In the genomic region with DNA sequence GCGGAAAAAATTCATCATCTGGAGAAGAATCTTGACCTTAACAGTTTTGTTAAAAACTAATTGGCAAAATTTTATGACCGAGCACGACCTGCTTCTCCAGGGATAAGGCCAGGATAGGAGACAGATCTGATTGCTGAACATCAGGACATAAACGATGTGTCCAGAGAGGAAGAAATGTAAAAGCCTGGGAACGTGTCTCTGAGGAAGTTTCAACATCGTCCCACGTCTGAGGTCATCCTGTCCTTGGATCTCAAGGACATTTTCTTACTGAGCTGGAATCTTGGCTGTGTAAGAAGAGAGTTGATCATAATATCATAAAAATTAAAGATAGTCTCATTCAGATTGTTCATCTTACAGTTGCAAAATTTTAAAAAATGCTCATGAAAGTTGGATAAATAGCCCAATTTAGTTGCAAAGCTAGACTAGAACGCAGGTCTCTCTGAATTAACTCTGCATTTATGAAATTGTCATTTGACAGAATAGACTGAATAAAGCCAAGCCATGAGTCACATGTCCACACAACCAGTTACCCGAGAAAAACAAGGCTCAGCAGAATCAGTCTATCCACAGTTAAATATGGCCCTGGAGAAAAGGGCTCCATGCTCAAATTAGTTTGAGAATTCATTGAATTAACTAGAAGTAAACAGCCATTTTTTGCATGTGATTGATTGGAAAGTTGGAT, we compare ENCODE assay signal across 14 cellular contexts.
"Had no signal": no experiment of that assay in that cellular context is flagged by ENCODE, and none has a peak within 500 bp of the region (broad histone marks: within the 10 kb centered on the region; RNA-seq: fewer than 3 reads in every experiment).

No MANE protein-coding gene starts in this region.

- H2AFZ ChIP-seq: hepatocyte had no signal

- H3K9me3 Mint-ChIP-seq: activated naive CD4-positive, alpha-beta T cell treated with anti-CD3 and anti-CD28 coated beads for 36 hours; central memory CD8-positive, alpha-beta T cell; effector memory CD8-positive, alpha-beta T cell; neural crest cell; T-helper 1 cell treated with Interleukin-12 subunit alpha and Interleukin-12 subunit beta and Interleukin-4 antibody, amounts not matched to agents 30 μg/mL and 1 μg/mL, for 36 hours had no signal

- H3K36me3 Mint-ChIP-seq: stimulated activated memory B cell treated with anti-CD40 and anti-IgM and Interleukin-4, amounts not matched to agents 10 μg/mL and 1 μg/mL and 100 μg/mL, for 72 hours; WTC11 had no signal

- H3K36me3 ChIP-seq: spleen had no signal

- ATAC-seq: effector memory CD8-positive, alpha-beta T cell; SK-N-SH treated with all-trans-retinoic acid at 6 μM for 48 hours; stimulated activated memory B cell treated with anti-CD40 and anti-IgM and Interleukin-4, amounts not matched to agents 10 μg/mL and 1 μg/mL and 100 μg/mL, for 72 hours; WTC11 had no signal

- H3K9me3 ChIP-seq: spleen had no signal

- H3K4me3 Mint-ChIP-seq: activated naive CD4-positive, alpha-beta T cell treated with anti-CD3 and anti-CD28 coated beads for 36 hours; central memory CD8-positive, alpha-beta T cell; effector memory CD8-positive, alpha-beta T cell; neural crest cell; stimulated activated memory B cell treated with anti-CD40 and anti-IgM and Interleukin-4, amounts not matched to agents 10 μg/mL and 1 μg/mL and 100 μg/mL, for 72 hours; T-helper 1 cell treated with Interleukin-12 subunit alpha and Interleukin-12 subunit beta and Interleukin-4 antibody, amounts not matched to agents 30 μg/mL and 1 μg/mL, for 36 hours; WTC11 had no signal

- H3K4me2 ChIP-seq: hepatocyte had no signal

- H3K27me3 Mint-ChIP-seq: stimulated activated memory B cell treated with anti-CD40 and anti-IgM and Interleukin-4, amounts not matched to agents 10 μg/mL and 1 μg/mL and 100 μg/mL, for 72 hours had no signal

- H3K27ac ChIP-seq: hepatocyte, spleen had no signal

- H3K27me3 ChIP-seq: hepatocyte, spleen had no signal

- DNase-seq: activated CD4-positive, alpha-beta T cell treated with anti-CD3 and anti-CD28 coated beads for 48 hours; activated naive CD4-positive, alpha-beta T cell treated with anti-CD3 and anti-CD28 coated beads for 36 hours; effector memory CD8-positive, alpha-beta T cell; erythroblast; foreskin melanocyte; spleen; stimulated activated CD4-positive, alpha-beta T cell treated with anti-CD3 and anti-CD28 coated beads, Interleukin-1b, Interleukin-23, amount 100 ng/mL, for 48 hours had no signal

- H3K4me1 Mint-ChIP-seq: central memory CD8-positive, alpha-beta T cell; neural crest cell; stimulated activated memory B cell treated with anti-CD40 and anti-IgM and Interleukin-4, amounts not matched to agents 10 μg/mL and 1 μg/mL and 100 μg/mL, for 72 hours; WTC11 had no signal

- H3K4me3 ChIP-seq: hepatocyte, spleen had no signal

- H3K4me1 ChIP-seq: spleen had no signal

- H3K79me2 ChIP-seq: hepatocyte had no signal

- H3K27ac Mint-ChIP-seq: activated naive CD4-positive, alpha-beta T cell treated with anti-CD3 and anti-CD28 coated beads for 36 hours; effector memory CD8-positive, alpha-beta T cell; stimulated activated memory B cell treated with anti-CD40 and anti-IgM and Interleukin-4, amounts not matched to agents 10 μg/mL and 1 μg/mL and 100 μg/mL, for 72 hours; T-helper 1 cell treated with Interleukin-12 subunit alpha and Interleukin-12 subunit beta and Interleukin-4 antibody, amounts not matched to agents 30 μg/mL and 1 μg/mL, for 36 hours; WTC11 had no signal
